ENCODE assay signal across 15 cellular contexts in genomic region chrX:133984857-133985163, GRCh38. TPM values are rescaled to one million over a fixed set of nuclear protein-coding genes. Genes with fewer than 3 reads are reported as not detected.
DNase-seq lines count a peak whose midpoint lies in the region; ATAC-seq and TF ChIP-seq lines count a peak whose summit lies in the region.
"Had no signal": no experiment of that assay in that cellular context is flagged by ENCODE, and none has a peak within 500 bp of the region (broad histone marks: within the 10 kb centered on the region; RNA-seq: fewer than 3 reads in every experiment).

No MANE protein-coding gene starts in this region.

- peak overlapping the region; percentile 79 for H3K4me3 Mint-ChIP-seq in CD4-positive, alpha-beta T cell
- peak overlapping the region; percentile 83 for H3K4me3 Mint-ChIP-seq in glutamatergic neuron (ENCODE audit: unreplicated experiment)

- H2BK120ac ChIP-seq in neuronal stem cell (ENCODE audit: low read depth, low read length) = peak overlapping the region; percentile 81

- H3K27me3 Mint-ChIP-seq in CD4-positive, alpha-beta T cell = peaks cover 21% of the 10 kb centered on the region
- H3K27me3 Mint-ChIP-seq in glutamatergic neuron (ENCODE audit: unreplicated experiment) = no peaks in the 10 kb centered on the region

- H3K27me3 ChIP-seq in CD4-positive, alpha-beta T cell (ENCODE audit: control insufficient read depth, insufficient read depth, low read length) = peaks cover 20% of the 10 kb centered on the region
- H3K27me3 ChIP-seq in HUES6 (ENCODE audit: control insufficient read depth, insufficient read depth, low read length) (peaks cover 36% of the 10 kb centered on the region), neuronal stem cell (ENCODE audit: control insufficient read depth in 3 of 3, insufficient read depth in 3 of 3, low read depth in 1 of 3, low read length in 3 of 3) (peaks cover 0 to 35% (median 0%) of the 10 kb centered on the region in 3 experiments)
- H3K27me3 ChIP-seq: SJSA1 had no signal

- H3K36me3 Mint-ChIP-seq in CD4-positive, alpha-beta T cell (ENCODE audit: low read depth) = no peaks in the 10 kb centered on the region
- H3K36me3 Mint-ChIP-seq in glutamatergic neuron (ENCODE audit: unreplicated experiment) = no peaks in the 10 kb centered on the region

- ATAC-seq in CD4-positive, alpha-beta T cell (ENCODE audit: poor library complexity) = no peak
- no peak for ATAC-seq in mucosa of descending colon
- no peak for ATAC-seq in GM18502 (IDR thresholded peaks at IDR 0.05; ENCODE audit: poor library complexity, unreplicated experiment)

- H3K4me1 ChIP-seq in HUES6 (ENCODE audit: control insufficient read depth, insufficient read depth, low read length) (peaks cover 65% of the 10 kb centered on the region), neuronal stem cell (ENCODE audit: control insufficient read depth in 2 of 2, insufficient read depth in 1 of 2, low read depth in 1 of 2, low read length in 2 of 2) (peaks cover 11 to 12% of the 10 kb centered on the region in 2 donors), mucosa of descending colon (ENCODE audit: low read depth) (no peaks in the 10 kb centered on the region)
- H3K4me1 ChIP-seq: pancreas had no signal

- no peak overlapping the region for H3K27ac Mint-ChIP-seq in CD4-positive, alpha-beta T cell
- no peak overlapping the region for H3K27ac Mint-ChIP-seq in glutamatergic neuron (ENCODE audit: unreplicated experiment)

- no peaks in the 10 kb centered on the region for H3K9me3 Mint-ChIP-seq in CD4-positive, alpha-beta T cell
- H3K9me3 Mint-ChIP-seq in glutamatergic neuron (ENCODE audit: unreplicated experiment) = peaks cover 1% of the 10 kb centered on the region

- peaks cover 5% of the 10 kb centered on the region for H3K4me1 Mint-ChIP-seq in CD4-positive, alpha-beta T cell (ENCODE audit: low read depth)
- H3K4me1 Mint-ChIP-seq in glutamatergic neuron (ENCODE audit: low read depth, unreplicated experiment) = peaks cover 4% of the 10 kb centered on the region

- POLR2A ChIA-PET in CD4-positive, alpha-beta T cell (lab: Charles Lee) = no interaction called here

- TF ChIP-seq CTCF in CD4-positive, alpha-beta T cell (IDR thresholded peaks at IDR 0.05) = no peak
- TF ChIP-seq CTCF in glutamatergic neuron (IDR thresholded peaks at IDR 0.05; ENCODE audit: partially characterized antibody, unreplicated experiment) (no peak), mucosa of descending colon (IDR thresholded peaks at IDR 0.05) (no peak)

- peak overlapping the region; percentile 28 for H2AK5ac ChIP-seq in neuronal stem cell (ENCODE audit: low read depth, low read length)

- H3K9ac ChIP-seq in HUES6 (ENCODE audit: low read length) (peak overlapping the region; percentile 64), neuronal stem cell (ENCODE audit: low read depth, low read length, poor library complexity) (peak overlapping the region; percentile 94)

- CTCF ChIA-PET in CD4-positive, alpha-beta T cell (lab: Charles Lee) = no interaction called here

- no peak overlapping the region for H4K91ac ChIP-seq in neuronal stem cell (ENCODE audit: low read depth, low read length, poor library complexity)

- no peak overlapping the region for H3K4ac ChIP-seq in neuronal stem cell (ENCODE audit: low read length)

- peak overlapping the region; percentile 38 for H3K14ac ChIP-seq in neuronal stem cell (ENCODE audit: low read length)

- no peak for DNase-seq in CD4-positive, alpha-beta T cell
- DNase-seq in glutamatergic neuron (no peak), neuronal stem cell (ENCODE audit: low spot score) (no peak), mucosa of descending colon (no peak), Ammon's horn (ENCODE audit: low spot score) (no peak), NCI-H2107 treated with DMSO at 0.1 percent for 48 hours (lab: John Stamatoyannopoulos, UW; ENCODE audit: unreplicated experiment) (no peak)
- DNase-seq: Kasumi-1, NCI-H2029 treated with DMSO at 0.1 percent for 48 hours, NCI-H774 had no signal

- peak overlapping the region; percentile 76 for H2AFZ ChIP-seq in neuronal stem cell (ENCODE audit: low read length)

- peak overlapping the region; percentile 71 for H3K4me2 ChIP-seq in neuronal stem cell (ENCODE audit: insufficient read depth, low read length, poor library complexity, severe bottlenecking)

- no peak overlapping the region for H4K8ac ChIP-seq in neuronal stem cell (ENCODE audit: low read depth, low read length)

- peak overlapping the region; percentile 90 for H2BK12ac ChIP-seq in neuronal stem cell (ENCODE audit: low read length)

- no peaks in the 10 kb centered on the region for H3K9me3 ChIP-seq in CD4-positive, alpha-beta T cell (ENCODE audit: control insufficient read depth, low read length)
- H3K9me3 ChIP-seq in HUES6 (ENCODE audit: control insufficient read depth, insufficient read depth, low read depth, low read length) (no peaks in the 10 kb centered on the region), neuronal stem cell (replicated peaks in 1 of 2; ENCODE audit: control insufficient read depth in 2 of 2, insufficient read depth in 1 of 2, low read depth in 1 of 2, low read length in 2 of 2) (no peaks in the 10 kb centered on the region), mucosa of descending colon (no peaks in the 10 kb centered on the region)
- H3K9me3 ChIP-seq: pancreas, SJSA1 had no signal

- H3K79me1 ChIP-seq in neuronal stem cell (ENCODE audit: low read depth, low read length) = peaks cover 6% of the 10 kb centered on the region

- H2BK15ac ChIP-seq in neuronal stem cell (ENCODE audit: low read length) = peak overlapping the region; percentile 81

- peak overlapping the region; percentile 43 for H3K23ac ChIP-seq in neuronal stem cell (ENCODE audit: low read depth, low read length, poor library complexity)

- H3K4me3 ChIP-seq in HUES6 (ENCODE audit: low read depth, low read length) = peak overlapping the region; percentile 75
- peak overlapping the region; percentile 47 to 99 for H3K4me3 ChIP-seq in neuronal stem cell (ENCODE audit: low read length in 2 of 2)
- H3K4me3 ChIP-seq in mucosa of descending colon = no peak overlapping the region
- H3K4me3 ChIP-seq: lung had no signal

- intact Hi-C loops in CD4-positive, alpha-beta T cell (cut with DNase I, micrococcal nuclease) = no loop called here
- intact Hi-C loops in mucosa of descending colon (cut with DNase I, micrococcal nuclease) = no loop called here

- H3K36me3 ChIP-seq in HUES6 (ENCODE audit: control insufficient read depth, insufficient read depth, low read length) (no peaks in the 10 kb centered on the region), neuronal stem cell (replicated peaks in 1 of 2; ENCODE audit: control insufficient read depth in 2 of 2, insufficient read depth in 2 of 2, low read length in 2 of 2) (no peaks in the 10 kb centered on the region), mucosa of descending colon (ENCODE audit: low read depth) (no peaks in the 10 kb centered on the region)
- H3K36me3 ChIP-seq: pancreas, SJSA1 had no signal

- H3K27ac ChIP-seq in CD4-positive, alpha-beta T cell (ENCODE audit: low read depth, low read length) = no peak overlapping the region
- H3K27ac ChIP-seq in HUES6 (ENCODE audit: low read depth, low read length) (no peak overlapping the region), neuronal stem cell (replicated peaks; ENCODE audit: low read length) (peak overlapping the region; percentile 77)
- H3K27ac ChIP-seq: pancreas, SJSA1 had no signal

- peak overlapping the region; percentile 92 for H3K18ac ChIP-seq in neuronal stem cell (ENCODE audit: low read length)

- WGBS in neuronal stem cell (ENCODE audit: extremely low coverage in 2 of 2, insufficient read length in 2 of 2, insufficient replicate concordance in 1 of 2), 2 donors = no CpG with 5 or more reads among the region's 16 CpGs

- peak overlapping the region; percentile 75 for H2BK5ac ChIP-seq in neuronal stem cell (ENCODE audit: low read length)

RNA-seq across cellular contexts. Expression of gene GPC3, which starts 0.6 kb away (rescaled TPM):
- under 1 TPM; 0.25 to 0.59 TPM for total RNA-seq in CD4-positive, alpha-beta T cell
- 4.2 TPM for total RNA-seq in glutamatergic neuron (ENCODE audit: unreplicated experiment)
- polyA plus RNA-seq in neuronal stem cell (2013, experiment 1 of 2) = 308 TPM
- polyA plus RNA-seq in neuronal stem cell (2013, experiment 2 of 2) = 313 TPM
- total RNA-seq in mucosa of descending colon = 1 to 10 TPM in 2 of 3 donors, under 1 TPM in 1; 0.55 to 2.8 (median 2.1) TPM
- polyA plus RNA-seq: BJ had no signal
